In genomic region chr6:27791182-27791939, GRCh38 we compare ENCODE assay signal across 8 cellular contexts.
DNase-seq lines count a peak whose midpoint lies in the region; ATAC-seq, FAIRE-seq and TF ChIP-seq lines count a peak whose summit lies in the region.

No MANE protein-coding gene starts in this region.

- no peaks in the 10 kb centered on the region for H3K36me3 Mint-ChIP-seq in activated CD8-positive, alpha-beta memory T cell treated with anti-CD3 and anti-CD28 coated beads, Interleukin-2, amount 10 ng/mL, durations not matched to agents 7 days and 5 days
- H3K36me3 Mint-ChIP-seq in naive B cell = no peaks in the 10 kb centered on the region

- TF ChIP-seq CTCF in fibroblast of mammary gland (conservative IDR thresholded peaks at IDR 0.05; ENCODE audit: control insufficient read depth, insufficient read depth, low read depth, low read length) = no peak

- H3K4me3 Mint-ChIP-seq in activated CD8-positive, alpha-beta memory T cell treated with anti-CD3 and anti-CD28 coated beads, Interleukin-2, amount 10 ng/mL, durations not matched to agents 7 days and 5 days = peak overlapping the region; percentile 89
- H3K4me3 Mint-ChIP-seq in naive B cell = peak overlapping the region; percentile 61 to 92 (median 86)

- peak overlapping the region; percentile 74 for H3K4me3 ChIP-seq in fibroblast of mammary gland (ENCODE audit: control insufficient read depth, low read depth, low read length)

- peaks cover 43% of the 10 kb centered on the region for H3K4me1 Mint-ChIP-seq in activated CD8-positive, alpha-beta memory T cell treated with anti-CD3 and anti-CD28 coated beads, Interleukin-2, amount 10 ng/mL, durations not matched to agents 7 days and 5 days
- H3K4me1 Mint-ChIP-seq in naive B cell = peaks cover 20 to 23% (median 21%) of the 10 kb centered on the region in 3 donors

- no peak for ATAC-seq in activated CD8-positive, alpha-beta memory T cell treated with anti-CD3 and anti-CD28 coated beads, Interleukin-2, amount 10 ng/mL, durations not matched to agents 7 days and 5 days
- ATAC-seq in naive B cell (ENCODE audit: low read depth in 2 of 2) = no peak
- no peak for ATAC-seq in GM19035 (IDR thresholded peaks at IDR 0.05; ENCODE audit: unreplicated experiment)

- peak; percentile 41 for FAIRE-seq in GM18507 (lab: Jason Lieb, UNC)

- H3K9me3 Mint-ChIP-seq in activated CD8-positive, alpha-beta memory T cell treated with anti-CD3 and anti-CD28 coated beads, Interleukin-2, amount 10 ng/mL, durations not matched to agents 7 days and 5 days (ENCODE audit: low read depth) = no peaks in the 10 kb centered on the region
- peaks cover 0 to 2% (median 0%) of the 10 kb centered on the region in 7 donors for H3K9me3 Mint-ChIP-seq in naive B cell

- in situ Hi-C loops in KBM-7 (cut with MboI; ENCODE audit: low pct_unique_long_range_greater_than_20kb, low sequenced_read_pairs) = no loop called here

- H3K27ac Mint-ChIP-seq in activated CD8-positive, alpha-beta memory T cell treated with anti-CD3 and anti-CD28 coated beads, Interleukin-2, amount 10 ng/mL, durations not matched to agents 7 days and 5 days = peak overlapping the region; percentile 72
- peak overlapping the region in 3 of 6 donors; percentile 19 to 72 (median 35) for H3K27ac Mint-ChIP-seq in naive B cell

- peaks cover 14% of the 10 kb centered on the region for H3K27me3 Mint-ChIP-seq in activated CD8-positive, alpha-beta memory T cell treated with anti-CD3 and anti-CD28 coated beads, Interleukin-2, amount 10 ng/mL, durations not matched to agents 7 days and 5 days
- H3K27me3 Mint-ChIP-seq in naive B cell = peaks cover 15 to 31% (median 22%) of the 10 kb centered on the region in 3 donors

- CTCF ChIA-PET in activated CD8-positive, alpha-beta memory T cell treated with anti-CD3 and anti-CD28 coated beads, Interleukin-2, amount 10 ng/mL, durations not matched to agents 7 days and 5 days (lab: Charles Lee) = interaction anchor here (0.6 to 1.6 kb wide), 4 partner anchors 11 to 603 kb away, joined by 3 to 5 read pairs (median 4); no protein-coding TSS in a partner anchor

- DNase-seq in AG08396 (ENCODE audit: low spot score) = peak; percentile 70
- no peak for DNase-seq in GM18507 (ENCODE audit: extremely low spot score, insufficient read length, low read depth)
- DNase-seq in NCI-H460 (ENCODE audit: extremely low read depth, low read depth) = peak; percentile 82
- peak; percentile 59 for DNase-seq in activated CD8-positive, alpha-beta memory T cell treated with anti-CD3 and anti-CD28 coated beads, Interleukin-2, amount 10 ng/mL, durations not matched to agents 7 days and 5 days
- peak; percentile 88 for DNase-seq in fibroblast of mammary gland (ENCODE audit: low read depth)
- DNase-seq in naive B cell = no peak
- DNase-seq in KBM-7 = no peak

Comparison
In these comparisons a context has a peak if more than half of its experiments do, and no peak if none do; other contexts are left out.
1. DNase-seq: peak in AG08396 (single experiment), NCI-H460 (single experiment), activated CD8-positive, alpha-beta memory T cell treated with anti-CD3 and anti-CD28 coated beads, Interleukin-2, amount 10 ng/mL, durations not matched to agents 7 days and 5 days (single experiment) and fibroblast of mammary gland (single experiment); none in GM18507 (single experiment), naive B cell (single experiment) and KBM-7 (single experiment).